In genomic region chr2:46568212-46569009, GRCh38 we compare ENCODE assay signal across 15 cellular contexts. TPM values are rescaled to one million over a fixed set of nuclear protein-coding genes. Genes with fewer than 3 reads are reported as not detected.
A peak's percentile ranks its signal among the peaks of the same experiment; 100 is the strongest.
DNase-seq lines count a peak whose midpoint lies in the region; ATAC-seq and TF ChIP-seq lines count a peak whose summit lies in the region.
"Had no signal": no experiment of that assay in that cellular context is flagged by ENCODE, and none has a peak within 500 bp of the region (broad histone marks: within the 10 kb centered on the region; RNA-seq: fewer than 3 reads in every experiment).

No MANE protein-coding gene starts in this region.

- H3K27ac ChIP-seq in body of pancreas: peak overlapping the region; percentile 43 to 81 (median 60)
- H3K27ac ChIP-seq in mucosa of rectum (ENCODE audit: low read depth in 2 of 2, low read length in 2 of 2): peak overlapping the region; percentile 71 to 76
- H3K27ac ChIP-seq in tibial artery: peak overlapping the region; percentile 61 to 62
- H3K27ac ChIP-seq in GM23248: no peak overlapping the region
- H3K27ac ChIP-seq: testis had no signal

- H3K79me2 ChIP-seq in GM23248 (ENCODE audit: insufficient read depth): peaks cover 87% of the 10 kb centered on the region

- H3K9me3 ChIP-seq in body of pancreas (no peaks in the 10 kb centered on the region), mucosa of rectum (ENCODE audit: control insufficient read depth in 2 of 2, low read length in 2 of 2) (no peaks in the 10 kb centered on the region), tibial artery (no peaks in the 10 kb centered on the region), GM23248 (ENCODE audit: low read depth) (no peaks in the 10 kb centered on the region)
- H3K9me3 ChIP-seq: testis had no signal

- no peak for TF ChIP-seq POLR2A in body of pancreas (IDR thresholded peaks at IDR 0.05)

- intact Hi-C loops in body of pancreas (cut with DNase I) (no loop called here), tibial artery (cut with DNase I; ENCODE audit: low total_unique reads) (no loop called here)

- no peak overlapping the region for H2AFZ ChIP-seq in GM23248

- H3K9ac ChIP-seq in mucosa of rectum (ENCODE audit: low read depth in 1 of 2, low read length in 2 of 2) (no peak overlapping the region), GM23248 (no peak overlapping the region)

- in situ Hi-C loops in GM23248 (cut with MboI) (no loop called here), GM13976 (cut with MboI; ENCODE audit: low sequenced_read_pairs, unreplicated experiment) (no loop called here)

- DNase-seq in body of pancreas (no peak), tibial artery (no peak), GM23248 (no peak), GM13976 (ENCODE audit: low spot score) (no peak)
- DNase-seq: activated CD4-positive, alpha-beta T cell treated with anti-CD3 and anti-CD28 coated beads, Interleukin-2, amount 10 ng/mL, durations not matched to agents 7 days and 5 days; activated naive CD4-positive, alpha-beta T cell treated with anti-CD3 and anti-CD28 coated beads, Interleukin-2, amount 50 U/mL, for 16 hours; effector CD8-positive, alpha-beta T cell; HCEC 1CT; NCI-H1105; NCI-H526 had no signal

- TF ChIP-seq CTCF in body of pancreas (IDR thresholded peaks at IDR 0.05) (no peak), tibial artery (IDR thresholded peaks at IDR 0.05) (no peak), GM13976 (IDR thresholded peaks at IDR 0.05; ENCODE audit: borderline replicate concordance, control extremely low read depth, extremely low read depth, insufficient read depth, missing control alignments) (no peak)

- 0 out of 2 replicates have a peak, but pooled peaks cover 6% of the 10 kb centered on the region for H3F3A ChIP-seq in GM23248 (ENCODE audit: insufficient read depth)

- H3K36me3 ChIP-seq in body of pancreas (replicated peaks in 1 of 2; ENCODE audit: insufficient read depth in 1 of 2, low read depth in 2 of 2) (no peaks in the 10 kb centered on the region), mucosa of rectum (ENCODE audit: control insufficient read depth in 2 of 2, insufficient read depth in 2 of 2, low read length in 2 of 2) (no peaks in the 10 kb centered on the region), tibial artery (no peaks in the 10 kb centered on the region), GM23248 (ENCODE audit: low read depth) (no peaks in the 10 kb centered on the region)

- H3K4me3 ChIP-seq in body of pancreas: no peak overlapping the region
- H3K4me3 ChIP-seq in mucosa of rectum (ENCODE audit: low read length in 2 of 2): no peak overlapping the region
- H3K4me3 ChIP-seq in tibial artery: no peak overlapping the region
- H3K4me3 ChIP-seq in GM23248: no peak overlapping the region
- H3K4me3 ChIP-seq: testis had no signal

- H3K27me3 ChIP-seq in body of pancreas (no peaks in the 10 kb centered on the region), mucosa of rectum (ENCODE audit: control insufficient read depth in 2 of 2, insufficient read depth in 2 of 2, low read length in 2 of 2) (no peaks in the 10 kb centered on the region), tibial artery (no peaks in the 10 kb centered on the region), GM23248 (replicated peaks; ENCODE audit: insufficient read depth) (no peaks in the 10 kb centered on the region)
- H3K27me3 ChIP-seq: testis had no signal

- peak; percentile 3 for ATAC-seq in HG03280 (IDR thresholded peaks at IDR 0.05; ENCODE audit: unreplicated experiment)
- peak; percentile 21 for ATAC-seq in body of pancreas
- no peak for ATAC-seq in GM21381 (IDR thresholded peaks at IDR 0.05; ENCODE audit: unreplicated experiment)
- ATAC-seq in activated CD4-positive, CD25-positive, alpha-beta regulatory T cell treated with anti-CD3 and anti-CD28 coated beads, Interleukin-2, amount 50 U/mL, for 24 hours: no peak

- no peaks in the 10 kb centered on the region for H3K9me2 ChIP-seq in GM23248 (ENCODE audit: insufficient read depth)

- WGBS in body of pancreas, 2 donors: 78 to 80% methylated on average over 7 of the region's 7 CpGs
- WGBS in GM23248 (ENCODE audit: low coverage in 1 of 2, low lambda C conversion rate in 2 of 2, missing lambda C conversion rate in 2 of 2), 2 experiments: 87 to 89% methylated on average over 7 of the region's 7 CpGs

- peaks cover 16% of the 10 kb centered on the region for H4K20me1 ChIP-seq in GM23248 (ENCODE audit: insufficient read depth)

- peaks cover 19% of the 10 kb centered on the region for H3K4me1 ChIP-seq in body of pancreas
- H3K4me1 ChIP-seq in mucosa of rectum (ENCODE audit: control insufficient read depth in 2 of 2, insufficient read depth in 2 of 2, low read length in 2 of 2): peaks cover 8 to 14% of the 10 kb centered on the region in 2 donors
- H3K4me1 ChIP-seq in tibial artery: peaks cover 0 to 97% (median 39%) of the 10 kb centered on the region in 4 donors
- peaks cover 7% of the 10 kb centered on the region for H3K4me1 ChIP-seq in GM23248 (ENCODE audit: insufficient read depth)
- H3K4me1 ChIP-seq: testis had no signal

- no peak overlapping the region for H3K4me2 ChIP-seq in GM23248 (ENCODE audit: unreplicated experiment)

RNA-seq across cellular contexts. Expression of gene ATP6V1E2, which starts 26.0 kb away (rescaled TPM):
- 1 to 10 TPM in 1 of 2 donors, under 1 TPM in 1; 0.99 to 2.9 TPM for total RNA-seq in body of pancreas
- total RNA-seq in GM23248 (2014; rRNA removed; shearing (Covaris generic)): 8.6 and 10.5 TPM in 2 replicates
- polyA plus RNA-seq in GM23248 (2016; fragmentation: Nextera tagmentation; extraction: Ambion mirVana): 4.5 and 5.0 TPM in 2 replicates

RNA-seq across cellular contexts. Expression of gene RHOQ, which starts 26.1 kb away (rescaled TPM):
- 10 to 100 TPM; 36.1 to 46.5 TPM for total RNA-seq in body of pancreas
- total RNA-seq in GM23248 (2014; rRNA removed; shearing (Covaris generic)): 80.1 and 81.3 TPM in 2 replicates
- polyA plus RNA-seq in GM23248 (2016; fragmentation: Nextera tagmentation; extraction: Ambion mirVana): 19.5 and 22.5 TPM in 2 replicates

RNA-seq across cellular contexts. Expression of gene PIGF, which starts 48.4 kb away (rescaled TPM):
- total RNA-seq in body of pancreas: 10 to 100 TPM; 11.4 to 11.5 TPM
- total RNA-seq in GM23248 (2014; rRNA removed; shearing (Covaris generic)): 34.4 and 36.0 TPM in 2 replicates
- 52.2 and 56.5 TPM in 2 replicates for polyA plus RNA-seq in GM23248 (2016; fragmentation: Nextera tagmentation; extraction: Ambion mirVana)

RNA-seq across cellular contexts. Expression of gene CRIPT, which starts 48.6 kb away (rescaled TPM):
- total RNA-seq in body of pancreas: 1 to 10 TPM; 5.3 to 8.6 TPM
- 20.9 and 29.8 TPM in 2 replicates for total RNA-seq in GM23248 (2014; rRNA removed; shearing (Covaris generic))
- 36.3 and 36.9 TPM in 2 replicates for polyA plus RNA-seq in GM23248 (2016; fragmentation: Nextera tagmentation; extraction: Ambion mirVana)

Comparison
In these comparisons a context has a peak if more than half of its experiments do, and no peak if none do; other contexts are left out.
1. ATAC-seq: peak in HG03280 (single experiment) and body of pancreas (single experiment); none in GM21381 (single experiment) and activated CD4-positive, CD25-positive, alpha-beta regulatory T cell treated with anti-CD3 and anti-CD28 coated beads, Interleukin-2, amount 50 U/mL, for 24 hours (0 of 2).